21 cellular contexts compared by ENCODE assay signal in genomic region chr17:8488491-8488890, GRCh38. TPM values are rescaled to one million over a fixed set of nuclear protein-coding genes. Genes with fewer than 3 reads are reported as not detected.
A peak's percentile ranks its signal among the peaks of the same experiment; 100 is the strongest.
DNase-seq lines count a peak whose midpoint lies in the region; ATAC-seq and TF ChIP-seq lines count a peak whose summit lies in the region.
"Had no signal": no experiment of that assay in that cellular context is flagged by ENCODE, and none has a peak within 500 bp of the region (broad histone marks: within the 10 kb centered on the region; RNA-seq: fewer than 3 reads in every experiment).

No MANE protein-coding gene starts in this region.

- no peaks in the 10 kb centered on the region for H3K4me1 ChIP-seq in CD8-positive, alpha-beta T cell (ENCODE audit: insufficient read depth, low read length)
- H3K4me1 ChIP-seq in ascending aorta (no peaks in the 10 kb centered on the region), smooth muscle cell (ENCODE audit: low read depth) (no peaks in the 10 kb centered on the region)
- H3K4me1 ChIP-seq: HAP-1 had no signal

- no peak overlapping the region for H3K4me2 ChIP-seq in smooth muscle cell

- intact Hi-C loops in CD8-positive, alpha-beta T cell (cut with DNase I, micrococcal nuclease), result no loop called here
- intact Hi-C loops in ascending aorta (cut with DNase I), result no loop called here

- H3K27ac Mint-ChIP-seq in CD8-positive, alpha-beta T cell, result no peak overlapping the region
- H3K27ac Mint-ChIP-seq: dendritic cell treated with granulocyte-macrophage colony-stimulating factor and Interleukin-4, amounts not matched to agents 40 ng/mL and 50 ng/mL, for 4 days had no signal

- CTCF ChIA-PET in CD8-positive, alpha-beta T cell (lab: Charles Lee), result interaction anchor here (1.3 kb wide), 1 partner anchor 79 kb away, joined by 3 read pairs; no protein-coding TSS in a partner anchor

- H3K36me3 ChIP-seq in CD8-positive, alpha-beta T cell (ENCODE audit: insufficient read depth, low read length), result no peaks in the 10 kb centered on the region
- H3K36me3 ChIP-seq in ascending aorta, result peaks cover 93 to 99% of the 10 kb centered on the region in 2 donors
- peaks cover 25% of the 10 kb centered on the region for H3K36me3 ChIP-seq in smooth muscle cell (ENCODE audit: low read depth)

- no peak for DNase-seq in CD8-positive, alpha-beta T cell
- DNase-seq in ascending aorta (ENCODE audit: low spot score in 2 of 2) (peak in 1 of 2 donors; percentile 61), left lobe of liver (ENCODE audit: low spot score) (no peak), smooth muscle cell (lab: John Stamatoyannopoulos, UW; ENCODE audit: unreplicated experiment) (no peak), NCI-H446 treated with DMSO at 0.1 percent for 48 hours (lab: John Stamatoyannopoulos, UW) (no peak), mucosa of gallbladder (ENCODE audit: low spot score) (no peak), SHP77 treated with DMSO at 0.1 percent for 48 hours (lab: John Stamatoyannopoulos, UW) (no peak), NCI-H1048 (lab: John Stamatoyannopoulos, UW) (no peak)
- DNase-seq: activated effector memory CD4-positive, alpha-beta T cell treated with Interleukin-2 at 50 U/mL for 16 hours; CD8-positive, alpha-beta memory T cell; DMS53; GF-D8; immature natural killer cell; NCI-H2171; NCI-H526 treated with DMSO at 0.1 percent for 48 hours had no signal

- H3K27me3 Mint-ChIP-seq in CD8-positive, alpha-beta T cell (ENCODE audit: low read depth), result no peaks in the 10 kb centered on the region
- H3K27me3 Mint-ChIP-seq: CD8-positive, alpha-beta memory T cell; dendritic cell treated with granulocyte-macrophage colony-stimulating factor and Interleukin-4, amounts not matched to agents 40 ng/mL and 50 ng/mL, for 4 days; IgD-negative memory B cell had no signal

- no peak overlapping the region for H3K27ac ChIP-seq in CD8-positive, alpha-beta T cell (ENCODE audit: low read depth, low read length)
- H3K27ac ChIP-seq in ascending aorta (peak overlapping the region; percentile 53 to 55), smooth muscle cell (ENCODE audit: low read depth) (peak overlapping the region; percentile 92)
- H3K27ac ChIP-seq: VCaP had no signal

- H3K4me3 Mint-ChIP-seq in CD8-positive, alpha-beta T cell, result no peak overlapping the region
- H3K4me3 Mint-ChIP-seq: CD8-positive, alpha-beta memory T cell; dendritic cell treated with granulocyte-macrophage colony-stimulating factor and Interleukin-4, amounts not matched to agents 40 ng/mL and 50 ng/mL, for 4 days; IgD-negative memory B cell; immature natural killer cell had no signal

- POLR2A ChIA-PET in CD8-positive, alpha-beta T cell (lab: Charles Lee), result no interaction called here

- no peaks in the 10 kb centered on the region for H3K4me1 Mint-ChIP-seq in CD8-positive, alpha-beta T cell (ENCODE audit: low read depth)
- H3K4me1 Mint-ChIP-seq: immature natural killer cell had no signal

- peaks cover 5% of the 10 kb centered on the region for H3K79me2 ChIP-seq in smooth muscle cell (ENCODE audit: low read depth)

- H3K9me3 ChIP-seq in CD8-positive, alpha-beta T cell (ENCODE audit: low read length), result no peaks in the 10 kb centered on the region
- H3K9me3 ChIP-seq in ascending aorta (peaks cover 0 to 3% of the 10 kb centered on the region in 2 donors), smooth muscle cell (replicated peaks; ENCODE audit: low read depth) (no peaks in the 10 kb centered on the region)
- H3K9me3 ChIP-seq: HAP-1 had no signal

- peaks cover 7% of the 10 kb centered on the region for H4K20me1 ChIP-seq in smooth muscle cell (ENCODE audit: low read depth)

- H3K9ac ChIP-seq in smooth muscle cell (ENCODE audit: low read depth), result peak overlapping the region; percentile 17

- peaks cover 25% of the 10 kb centered on the region for H3F3A ChIP-seq in smooth muscle cell (ENCODE audit: low read depth)

- H3K4me3 ChIP-seq in CD8-positive, alpha-beta T cell (ENCODE audit: low read depth, low read length), result no peak overlapping the region
- no peak overlapping the region for H3K4me3 ChIP-seq in ascending aorta
- H3K4me3 ChIP-seq in smooth muscle cell, result no peak overlapping the region
- H3K4me3 ChIP-seq: HAP-1, lung, MG63 had no signal

- H2AFZ ChIP-seq in smooth muscle cell (ENCODE audit: low read depth), result no peak overlapping the region

- no peak for TF ChIP-seq CTCF in CD8-positive, alpha-beta T cell (IDR thresholded peaks at IDR 0.05)
- no peak for TF ChIP-seq CTCF in ascending aorta (IDR thresholded peaks at IDR 0.05)
- no peak for TF ChIP-seq CTCF in smooth muscle cell (IDR thresholded peaks at IDR 0.05; ENCODE audit: borderline replicate concordance, insufficient read depth, poor library complexity, severe bottlenecking)

- peaks cover 14% of the 10 kb centered on the region for H3K9me3 Mint-ChIP-seq in CD8-positive, alpha-beta T cell

- H3K27me3 ChIP-seq in CD8-positive, alpha-beta T cell (ENCODE audit: insufficient read depth, low read length), result no peaks in the 10 kb centered on the region
- H3K27me3 ChIP-seq in ascending aorta (no peaks in the 10 kb centered on the region), smooth muscle cell (ENCODE audit: low read depth) (no peaks in the 10 kb centered on the region)
- H3K27me3 ChIP-seq: MG63 had no signal

- 98% methylated on average over 6 of the region's 6 CpGs for WGBS in smooth muscle cell (ENCODE audit: low lambda C conversion rate)

- peak; percentile 14 for ATAC-seq in CD8-positive, alpha-beta T cell
- peak; percentile 16 for ATAC-seq in left lobe of liver

- H3K36me3 Mint-ChIP-seq in CD8-positive, alpha-beta T cell, result peaks cover 38% of the 10 kb centered on the region

RNA-seq across cellular contexts. Expression of gene NDEL1, which starts 52.8 kb away (rescaled TPM):
- total RNA-seq in CD8-positive, alpha-beta T cell, result 100 to 1,000 TPM; 266 to 279 TPM
- total RNA-seq in ascending aorta, result 103 TPM
- total RNA-seq in left lobe of liver, result 37.5 TPM
- 103 and 111 TPM in 2 replicates for total RNA-seq in smooth muscle cell
- 82.0 and 82.6 TPM in 2 replicates for polyA plus RNA-seq in smooth muscle cell
- 60.0 TPM for total RNA-seq in mucosa of gallbladder
